1 cellular context compared by ENCODE assay signal in the genomic region with DNA sequence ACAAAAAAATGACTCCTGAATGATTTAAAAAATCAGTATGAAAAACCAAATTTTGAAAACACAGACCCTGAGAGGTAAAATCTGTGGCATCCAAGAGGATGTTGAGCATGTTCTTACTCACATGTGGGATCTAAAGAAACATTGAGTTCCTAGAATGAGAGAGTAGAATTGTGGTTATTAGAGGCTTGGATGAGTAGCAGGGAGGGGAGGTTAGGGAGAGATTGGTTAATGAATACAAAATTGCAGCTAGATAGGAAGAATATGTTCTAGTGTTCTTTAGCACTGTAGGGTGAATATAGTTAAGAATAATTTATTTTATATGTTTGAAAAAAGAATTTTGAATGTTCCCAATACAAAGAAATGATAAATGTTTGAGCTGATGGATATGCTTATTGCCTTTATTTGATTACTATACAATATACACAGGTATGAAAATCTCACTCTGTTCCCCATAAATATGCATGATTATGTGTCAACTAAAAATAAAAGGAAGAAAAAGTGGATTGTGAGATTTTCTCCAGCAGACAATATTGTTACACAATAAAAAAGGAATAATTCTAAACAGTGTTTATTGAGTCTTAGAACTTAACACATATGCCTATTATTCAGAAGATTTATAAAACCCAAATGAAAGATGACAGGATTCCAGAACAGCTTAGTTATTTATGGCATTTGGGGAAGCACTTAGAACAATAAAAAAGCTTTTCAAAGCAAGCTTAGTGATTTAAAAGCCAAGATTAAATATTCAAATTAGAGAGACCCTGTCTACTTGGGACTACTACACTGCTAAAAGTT.
TF ChIP-seq lines count a peak whose summit lies in the region.

No MANE protein-coding gene starts in this region.

TF ChIP-seq in K562, 482 proteins besides CTCF, POLR2A, EP300 and RAD21:
- TF ChIP-seq NEUROD1 (IDR thresholded peaks at IDR 0.05; ENCODE audit: borderline replicate concordance, low read depth, low read length, partially characterized antibody) (no peak), RB1 (IDR thresholded peaks at IDR 0.05; ENCODE audit: low read depth) (no peak), TEAD1 (CRISPR knock-in tag; IDR thresholded peaks at IDR 0.05) (no peak), ZNF436 (CRISPR knock-in tag; IDR thresholded peaks at IDR 0.05) (no peak), KHSRP (IDR thresholded peaks at IDR 0.05) (no peak), MTF1 (CRISPR knock-in tag; IDR thresholded peaks at IDR 0.05; ENCODE audit: borderline replicate concordance) (no peak), PHB2 (IDR thresholded peaks at IDR 0.05; ENCODE audit: low read depth) (no peak), SNIP1 (IDR thresholded peaks at IDR 0.05; ENCODE audit: low read depth) (no peak)
- TF ChIP-seq, protein P1, sequence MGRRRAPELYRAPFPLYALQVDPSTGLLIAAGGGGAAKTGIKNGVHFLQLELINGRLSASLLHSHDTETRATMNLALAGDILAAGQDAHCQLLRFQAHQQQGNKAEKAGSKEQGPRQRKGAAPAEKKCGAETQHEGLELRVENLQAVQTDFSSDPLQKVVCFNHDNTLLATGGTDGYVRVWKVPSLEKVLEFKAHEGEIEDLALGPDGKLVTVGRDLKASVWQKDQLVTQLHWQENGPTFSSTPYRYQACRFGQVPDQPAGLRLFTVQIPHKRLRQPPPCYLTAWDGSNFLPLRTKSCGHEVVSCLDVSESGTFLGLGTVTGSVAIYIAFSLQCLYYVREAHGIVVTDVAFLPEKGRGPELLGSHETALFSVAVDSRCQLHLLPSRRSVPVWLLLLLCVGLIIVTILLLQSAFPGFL (CRISPR knock-in tag; IDR thresholded peaks at IDR 0.05) = no peak
- TF ChIP-seq, protein P2, sequence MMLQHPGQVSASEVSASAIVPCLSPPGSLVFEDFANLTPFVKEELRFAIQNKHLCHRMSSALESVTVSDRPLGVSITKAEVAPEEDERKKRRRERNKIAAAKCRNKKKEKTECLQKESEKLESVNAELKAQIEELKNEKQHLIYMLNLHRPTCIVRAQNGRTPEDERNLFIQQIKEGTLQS (IDR thresholded peaks at IDR 0.05) = no peak
- TF ChIP-seq, protein P2 (CRISPR knock-in tag; conservative IDR thresholded peaks at IDR 0.05) = no peak
- TF ChIP-seq, protein P3, sequence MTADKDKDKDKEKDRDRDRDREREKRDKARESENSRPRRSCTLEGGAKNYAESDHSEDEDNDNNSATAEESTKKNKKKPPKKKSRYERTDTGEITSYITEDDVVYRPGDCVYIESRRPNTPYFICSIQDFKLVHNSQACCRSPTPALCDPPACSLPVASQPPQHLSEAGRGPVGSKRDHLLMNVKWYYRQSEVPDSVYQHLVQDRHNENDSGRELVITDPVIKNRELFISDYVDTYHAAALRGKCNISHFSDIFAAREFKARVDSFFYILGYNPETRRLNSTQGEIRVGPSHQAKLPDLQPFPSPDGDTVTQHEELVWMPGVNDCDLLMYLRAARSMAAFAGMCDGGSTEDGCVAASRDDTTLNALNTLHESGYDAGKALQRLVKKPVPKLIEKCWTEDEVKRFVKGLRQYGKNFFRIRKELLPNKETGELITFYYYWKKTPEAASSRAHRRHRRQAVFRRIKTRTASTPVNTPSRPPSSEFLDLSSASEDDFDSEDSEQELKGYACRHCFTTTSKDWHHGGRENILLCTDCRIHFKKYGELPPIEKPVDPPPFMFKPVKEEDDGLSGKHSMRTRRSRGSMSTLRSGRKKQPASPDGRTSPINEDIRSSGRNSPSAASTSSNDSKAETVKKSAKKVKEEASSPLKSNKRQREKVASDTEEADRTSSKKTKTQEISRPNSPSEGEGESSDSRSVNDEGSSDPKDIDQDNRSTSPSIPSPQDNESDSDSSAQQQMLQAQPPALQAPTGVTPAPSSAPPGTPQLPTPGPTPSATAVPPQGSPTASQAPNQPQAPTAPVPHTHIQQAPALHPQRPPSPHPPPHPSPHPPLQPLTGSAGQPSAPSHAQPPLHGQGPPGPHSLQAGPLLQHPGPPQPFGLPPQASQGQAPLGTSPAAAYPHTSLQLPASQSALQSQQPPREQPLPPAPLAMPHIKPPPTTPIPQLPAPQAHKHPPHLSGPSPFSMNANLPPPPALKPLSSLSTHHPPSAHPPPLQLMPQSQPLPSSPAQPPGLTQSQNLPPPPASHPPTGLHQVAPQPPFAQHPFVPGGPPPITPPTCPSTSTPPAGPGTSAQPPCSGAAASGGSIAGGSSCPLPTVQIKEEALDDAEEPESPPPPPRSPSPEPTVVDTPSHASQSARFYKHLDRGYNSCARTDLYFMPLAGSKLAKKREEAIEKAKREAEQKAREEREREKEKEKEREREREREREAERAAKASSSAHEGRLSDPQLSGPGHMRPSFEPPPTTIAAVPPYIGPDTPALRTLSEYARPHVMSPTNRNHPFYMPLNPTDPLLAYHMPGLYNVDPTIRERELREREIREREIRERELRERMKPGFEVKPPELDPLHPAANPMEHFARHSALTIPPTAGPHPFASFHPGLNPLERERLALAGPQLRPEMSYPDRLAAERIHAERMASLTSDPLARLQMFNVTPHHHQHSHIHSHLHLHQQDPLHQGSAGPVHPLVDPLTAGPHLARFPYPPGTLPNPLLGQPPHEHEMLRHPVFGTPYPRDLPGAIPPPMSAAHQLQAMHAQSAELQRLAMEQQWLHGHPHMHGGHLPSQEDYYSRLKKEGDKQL (CRISPR knock-in tag; IDR thresholded peaks at IDR 0.05; ENCODE audit: borderline replicate concordance) = no peak
